ENCODE assay signal across 1 cellular context in genomic region chr15:31215490-31216209, GRCh38.
TF ChIP-seq lines count a peak whose summit lies in the region.

No MANE protein-coding gene starts in this region.

TF ChIP-seq in HepG2, 621 proteins besides CTCF, POLR2A, EP300 and RAD21 (continued from another document and continues in another):
- peak; percentile 55; the same call in 1 of the 2 replicates for TF ChIP-seq ZNF710 (CRISPR knock-in tag; IDR thresholded peaks at IDR 0.05; ENCODE audit: borderline replicate concordance)
- peak; percentile 44; the same call in 1 of the 2 replicates for TF ChIP-seq SMC3 (IDR thresholded peaks at IDR 0.05; ENCODE audit: low read length)
- 0 out of 2 replicates have a peak, but pooled peaks have one; percentile 27 for TF ChIP-seq ZBTB20 (CRISPR knock-in tag; IDR thresholded peaks at IDR 0.05; ENCODE audit: borderline replicate concordance, low read depth)
- TF ChIP-seq BCL6 (CRISPR knock-in tag; IDR thresholded peaks at IDR 0.05), result 0 out of 2 replicates have a peak, but pooled peaks have one; percentile 3
- TF ChIP-seq ZNF256 (CRISPR knock-in tag; conservative IDR thresholded peaks at IDR 0.05), result no peak
- peak; percentile 43; the same call in 1 of the 2 replicates for TF ChIP-seq MED1 (CRISPR knock-in tag; IDR thresholded peaks at IDR 0.05)
- TF ChIP-seq ZNF780A (CRISPR knock-in tag; IDR thresholded peaks at IDR 0.05), result 0 out of 2 replicates have a peak, but pooled peaks have one; percentile 70
- peak; percentile 87 for TF ChIP-seq KDM2A (CRISPR knock-in tag; IDR thresholded peaks at IDR 0.05; ENCODE audit: borderline replicate concordance, low read depth)
- TF ChIP-seq HBP1 (CRISPR knock-in tag; IDR thresholded peaks at IDR 0.05; ENCODE audit: low read depth), result no peak
- no peak for TF ChIP-seq ZNF558 (CRISPR knock-in tag; IDR thresholded peaks at IDR 0.05; ENCODE audit: borderline replicate concordance)
- peak; percentile 99 for TF ChIP-seq KLF12 (CRISPR knock-in tag; IDR thresholded peaks at IDR 0.05; ENCODE audit: borderline replicate concordance)
- no peak for TF ChIP-seq TBX3 (IDR thresholded peaks at IDR 0.05; ENCODE audit: borderline replicate concordance)
- peak; percentile 74 for TF ChIP-seq HOXA3 (CRISPR knock-in tag; IDR thresholded peaks at IDR 0.05)
- peak; percentile 67; the same call in 1 of the 2 replicates for TF ChIP-seq MXD1 (CRISPR knock-in tag; IDR thresholded peaks at IDR 0.05)
- TF ChIP-seq ZNF367 (CRISPR knock-in tag; IDR thresholded peaks at IDR 0.05; ENCODE audit: borderline replicate concordance), result peak; percentile 42; the same call in 1 of the 2 replicates
- peak; percentile 83 for TF ChIP-seq ARNT2 (CRISPR knock-in tag; IDR thresholded peaks at IDR 0.05; ENCODE audit: low read depth)
- 0 out of 2 replicates have a peak, but pooled peaks have one; percentile 43 for TF ChIP-seq KDM1A (CRISPR knock-in tag; IDR thresholded peaks at IDR 0.05)
- peak; percentile 7; the same call in 1 of the 2 replicates for TF ChIP-seq ZFP90 (CRISPR knock-in tag; IDR thresholded peaks at IDR 0.05; ENCODE audit: borderline replicate concordance)
- TF ChIP-seq ZNF296 (CRISPR knock-in tag; conservative IDR thresholded peaks at IDR 0.05), result no peak
- TF ChIP-seq ZNF563 (CRISPR knock-in tag; IDR thresholded peaks at IDR 0.05), result peak; percentile 28
- TF ChIP-seq WIZ (CRISPR knock-in tag; IDR thresholded peaks at IDR 0.05), result no peak
- TF ChIP-seq POLR2G (IDR thresholded peaks at IDR 0.05; ENCODE audit: low read depth, low read length), result peak; percentile 57
- TF ChIP-seq HNF1A (IDR thresholded peaks at IDR 0.05; ENCODE audit: low read depth), result no peak
- no peak for TF ChIP-seq HNF1A (CRISPR knock-in tag; IDR thresholded peaks at IDR 0.05; ENCODE audit: borderline replicate concordance)
- no peak for TF ChIP-seq RNF2 (conservative IDR thresholded peaks at IDR 0.05; ENCODE audit: low read depth)
- TF ChIP-seq HMGXB4 (CRISPR knock-in tag; IDR thresholded peaks at IDR 0.05; ENCODE audit: borderline replicate concordance in 1 of 2, low read depth in 1 of 2), result peak; percentile 61 to 88
- TF ChIP-seq ZC3H13 (CRISPR knock-in tag; IDR thresholded peaks at IDR 0.05), result peak; percentile 32; the same call in 1 of the 2 replicates
- peak; percentile 33; the same call in 1 of the 2 replicates for TF ChIP-seq ARID5B (CRISPR knock-in tag; IDR thresholded peaks at IDR 0.05)
- TF ChIP-seq ZNF724P (CRISPR knock-in tag; IDR thresholded peaks at IDR 0.05; ENCODE audit: borderline replicate concordance), result no peak; the same call in 1 of the 2 replicates
- no peak for TF ChIP-seq ZNF383 (CRISPR knock-in tag; IDR thresholded peaks at IDR 0.05; ENCODE audit: borderline replicate concordance)
- TF ChIP-seq ZNF543 (CRISPR knock-in tag; IDR thresholded peaks at IDR 0.05), result peak; percentile 19
- 0 out of 2 replicates have a peak, but pooled peaks have one; percentile 41 for TF ChIP-seq ZNF335 (CRISPR knock-in tag; IDR thresholded peaks at IDR 0.05)
- TF ChIP-seq UBTF (CRISPR knock-in tag; IDR thresholded peaks at IDR 0.05), result peak; percentile 71
- peak; percentile 57; the same call in 1 of the 2 replicates for TF ChIP-seq POGK (CRISPR knock-in tag; conservative IDR thresholded peaks at IDR 0.05)
- TF ChIP-seq ZNF776 (CRISPR knock-in tag; IDR thresholded peaks at IDR 0.05), result peak; percentile 28; the same call in 1 of the 2 replicates
- TF ChIP-seq ZNF777 (CRISPR knock-in tag; IDR thresholded peaks at IDR 0.05), result peak; percentile 97
- no peak for TF ChIP-seq RFX1 (IDR thresholded peaks at IDR 0.05)
- TF ChIP-seq SATB2 (CRISPR knock-in tag; IDR thresholded peaks at IDR 0.05), result no peak
- TF ChIP-seq ZNF101 (CRISPR knock-in tag; IDR thresholded peaks at IDR 0.05; ENCODE audit: borderline replicate concordance, low read depth), result no peak
- TF ChIP-seq ETV5 (CRISPR knock-in tag; IDR thresholded peaks at IDR 0.05; ENCODE audit: borderline replicate concordance), result peak; percentile 56; the same call in 1 of the 2 replicates
- peak; percentile 76 for TF ChIP-seq PATZ1 (CRISPR knock-in tag; IDR thresholded peaks at IDR 0.05)
